31 cellular contexts compared by ENCODE assay signal in the genomic region with DNA sequence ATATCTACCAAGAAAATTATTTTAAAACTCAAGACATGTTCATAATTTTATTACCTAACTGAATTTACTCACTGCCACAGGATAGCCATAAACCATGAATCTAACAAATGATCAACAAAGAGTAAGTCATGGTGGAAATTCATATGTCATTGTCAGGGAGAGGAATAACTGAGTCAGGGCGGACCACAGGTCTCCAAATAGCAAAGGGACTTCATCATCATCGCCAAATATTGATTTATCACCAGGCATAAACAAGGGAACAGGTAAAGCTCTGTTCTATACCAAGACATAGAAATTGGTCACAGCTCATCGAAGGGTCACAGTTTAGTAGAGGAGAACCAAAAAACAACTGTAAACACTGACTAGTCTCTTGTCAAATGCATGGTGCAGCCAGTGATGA.
A peak's percentile ranks its signal among the peaks of the same experiment; 100 is the strongest.
DNase-seq lines count a peak whose midpoint lies in the region; ATAC-seq, FAIRE-seq and TF ChIP-seq lines count a peak whose summit lies in the region.
"Had no signal": no experiment of that assay in that cellular context is flagged by ENCODE, and none has a peak within 500 bp of the region (broad histone marks: within the 10 kb centered on the region; RNA-seq: fewer than 3 reads in every experiment).

No MANE protein-coding gene starts in this region.

- H3K9me3 ChIP-seq in PC-3 (ENCODE audit: low read length), result no peaks in the 10 kb centered on the region
- H3K9me3 ChIP-seq: A549; BLaER1; BLaER1 treated with 17β-estradiol and CSF1 and Interleukin-3, amounts not matched to agents 10 nM and 100 nM; Caco-2 had no signal

- H3K27ac ChIP-seq in PC-3 (ENCODE audit: low read length) (peak overlapping the region; percentile 65), coronary artery (no peak overlapping the region)
- H3K27ac ChIP-seq: 22Rv1; A549; BLaER1; BLaER1 treated with 17β-estradiol and CSF1 and Interleukin-3, amounts not matched to agents 10 nM and 100 nM; C4-2B had no signal

- H3K4me2 ChIP-seq in PC-3 (ENCODE audit: low read length), result peak overlapping the region; percentile 27
- H3K4me2 ChIP-seq: A549; BLaER1; BLaER1 treated with 17β-estradiol and CSF1 and Interleukin-3, amounts not matched to agents 10 nM and 100 nM had no signal

- FAIRE-seq in urothelium cell line (lab: Jason Lieb, UNC), result peak; percentile 30
- FAIRE-seq: A204.1, A549, D721Med had no signal

- TF ChIP-seq CTCF in PC-3 (conservative IDR thresholded peaks at IDR 0.05; ENCODE audit: low read depth, low read length), result no peak
- TF ChIP-seq CTCF in coronary artery (IDR thresholded peaks at IDR 0.05), result no peak

- CTCF ChIA-PET in PC-3 (lab: Charles Lee), result no interaction called here

- no peaks in the 10 kb centered on the region for H3K36me3 ChIP-seq in PC-3 (ENCODE audit: low read depth, low read length)
- H3K36me3 ChIP-seq: BE2C; BLaER1; BLaER1 treated with 17β-estradiol and CSF1 and Interleukin-3, amounts not matched to agents 10 nM and 100 nM had no signal

- peak; percentile 94 for DNase-seq in PC-3
- no peak for DNase-seq in urothelium cell line (ENCODE audit: low spot score)
- DNase-seq in coronary artery (ENCODE audit: low spot score), result no peak
- no peak for DNase-seq in left colon
- DNase-seq: 8988T; ACHN; AML-193; BE2C; C1 segment of cervical spinal cord; Caco-2; Calu3; CD4-positive, alpha-beta memory T cell; CD4-positive, alpha-beta T cell; CD4-positive, CD25-positive, alpha-beta regulatory T cell; CD8-positive, alpha-beta memory T cell; CD8-positive, alpha-beta T cell; COR-L47; DMS 273 treated with DMSO at 0.1 percent for 48 hours; DMS153; DMS53; DMS79; DMS79 treated with DMSO at 0.1 percent for 48 hours; DND-41; EL had no signal

- H2AFZ ChIP-seq in PC-3 (ENCODE audit: low read length), result no peak overlapping the region

- ATAC-seq in PC-3 (peak; percentile 70), left colon (no peak)
- ATAC-seq: A549; CD8-positive, alpha-beta T cell had no signal

- H3K79me2 ChIP-seq in PC-3 (ENCODE audit: low read length), result no peaks in the 10 kb centered on the region

- H3K4me1 ChIP-seq in PC-3 (ENCODE audit: insufficient read depth, low read length), result peaks cover 18% of the 10 kb centered on the region
- H3K4me1 ChIP-seq: A549, BE2C, Caco-2 had no signal

- intact Hi-C loops in PC-3 (cut with micrococcal nuclease), result no loop called here
- intact Hi-C loops in left colon (cut with DNase I, micrococcal nuclease), result no loop called here

- H3K9ac ChIP-seq in PC-3 (ENCODE audit: low read length), result no peak overlapping the region
- H3K9ac ChIP-seq: BLaER1; BLaER1 treated with 17β-estradiol and CSF1 and Interleukin-3, amounts not matched to agents 10 nM and 100 nM had no signal

- no peaks in the 10 kb centered on the region for H4K20me1 ChIP-seq in PC-3 (ENCODE audit: low read length)
- H4K20me1 ChIP-seq: BLaER1; BLaER1 treated with 17β-estradiol and CSF1 and Interleukin-3, amounts not matched to agents 10 nM and 100 nM had no signal

- no peak overlapping the region for H3K4me3 ChIP-seq in PC-3 (ENCODE audit: low read length)
- H3K4me3 ChIP-seq in coronary artery, result no peak overlapping the region
- H3K4me3 ChIP-seq: A549; BLaER1; BLaER1 treated with 17β-estradiol and CSF1 and Interleukin-3, amounts not matched to agents 10 nM and 100 nM had no signal

- BruUV-seq in PC-3 (replicated peaks; lab: Mats Ljungman, UMichigan), result no TSS peak

- no peaks in the 10 kb centered on the region for H3K9me2 ChIP-seq in PC-3 (replicated peaks; ENCODE audit: low read length)

- POLR2A ChIA-PET in PC-3 (lab: Charles Lee; ENCODE audit: unreplicated experiment), result interaction anchor here (0.5 kb wide), 1 partner anchor 175 kb away, joined by 4 read pairs; no protein-coding TSS in a partner anchor

- no peaks in the 10 kb centered on the region for H3K27me3 ChIP-seq in PC-3 (ENCODE audit: low read length)
- H3K27me3 ChIP-seq: BE2C; BLaER1; BLaER1 treated with 17β-estradiol and CSF1 and Interleukin-3, amounts not matched to agents 10 nM and 100 nM had no signal

- no peaks in the 10 kb centered on the region for H3F3A ChIP-seq in PC-3 (ENCODE audit: low read length, unreplicated experiment)
